ENCODE assay signal across 8 cellular contexts in the genomic region with DNA sequence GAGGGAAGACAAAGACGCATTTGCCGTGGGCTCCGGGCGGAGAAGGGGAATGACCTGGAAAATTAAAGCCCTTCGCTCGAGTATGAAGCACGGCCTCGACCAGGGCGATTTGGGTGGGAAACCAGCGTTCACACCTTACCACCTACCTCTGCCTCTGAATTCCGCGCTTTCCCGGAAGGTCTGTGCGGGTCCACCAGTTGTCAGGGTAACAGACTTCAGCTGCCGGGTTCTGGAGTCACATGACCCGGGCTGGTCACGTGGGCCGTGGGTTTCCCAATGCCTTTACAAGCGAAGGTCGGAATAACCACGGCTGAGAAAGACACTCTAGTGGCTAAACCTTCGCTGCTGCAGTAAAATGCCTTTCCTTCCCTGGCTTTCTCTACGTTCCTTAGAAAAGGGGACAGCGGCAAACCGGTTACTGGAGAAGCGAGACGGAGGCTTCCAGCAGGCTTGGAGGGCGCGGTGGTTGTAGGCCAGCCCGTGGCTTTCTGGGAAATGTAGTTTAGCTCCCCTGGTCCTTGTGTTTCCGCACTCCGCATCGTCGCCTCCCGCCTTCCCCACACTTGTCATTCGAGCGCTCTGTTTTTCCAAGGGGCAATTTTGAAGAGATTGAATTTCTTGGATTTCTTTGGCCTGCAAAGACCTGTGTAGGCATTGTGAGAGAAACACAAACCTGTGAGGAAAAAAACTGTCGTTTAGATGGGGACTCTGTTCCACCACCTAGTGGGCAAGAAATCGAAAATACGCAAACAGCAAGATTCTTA. TPM values are rescaled to one million over a fixed set of nuclear protein-coding genes. Genes with fewer than 3 reads are reported as not detected.
DNase-seq lines count a peak whose midpoint lies in the region; ATAC-seq and TF ChIP-seq lines count a peak whose summit lies in the region.

A gene with protein sequence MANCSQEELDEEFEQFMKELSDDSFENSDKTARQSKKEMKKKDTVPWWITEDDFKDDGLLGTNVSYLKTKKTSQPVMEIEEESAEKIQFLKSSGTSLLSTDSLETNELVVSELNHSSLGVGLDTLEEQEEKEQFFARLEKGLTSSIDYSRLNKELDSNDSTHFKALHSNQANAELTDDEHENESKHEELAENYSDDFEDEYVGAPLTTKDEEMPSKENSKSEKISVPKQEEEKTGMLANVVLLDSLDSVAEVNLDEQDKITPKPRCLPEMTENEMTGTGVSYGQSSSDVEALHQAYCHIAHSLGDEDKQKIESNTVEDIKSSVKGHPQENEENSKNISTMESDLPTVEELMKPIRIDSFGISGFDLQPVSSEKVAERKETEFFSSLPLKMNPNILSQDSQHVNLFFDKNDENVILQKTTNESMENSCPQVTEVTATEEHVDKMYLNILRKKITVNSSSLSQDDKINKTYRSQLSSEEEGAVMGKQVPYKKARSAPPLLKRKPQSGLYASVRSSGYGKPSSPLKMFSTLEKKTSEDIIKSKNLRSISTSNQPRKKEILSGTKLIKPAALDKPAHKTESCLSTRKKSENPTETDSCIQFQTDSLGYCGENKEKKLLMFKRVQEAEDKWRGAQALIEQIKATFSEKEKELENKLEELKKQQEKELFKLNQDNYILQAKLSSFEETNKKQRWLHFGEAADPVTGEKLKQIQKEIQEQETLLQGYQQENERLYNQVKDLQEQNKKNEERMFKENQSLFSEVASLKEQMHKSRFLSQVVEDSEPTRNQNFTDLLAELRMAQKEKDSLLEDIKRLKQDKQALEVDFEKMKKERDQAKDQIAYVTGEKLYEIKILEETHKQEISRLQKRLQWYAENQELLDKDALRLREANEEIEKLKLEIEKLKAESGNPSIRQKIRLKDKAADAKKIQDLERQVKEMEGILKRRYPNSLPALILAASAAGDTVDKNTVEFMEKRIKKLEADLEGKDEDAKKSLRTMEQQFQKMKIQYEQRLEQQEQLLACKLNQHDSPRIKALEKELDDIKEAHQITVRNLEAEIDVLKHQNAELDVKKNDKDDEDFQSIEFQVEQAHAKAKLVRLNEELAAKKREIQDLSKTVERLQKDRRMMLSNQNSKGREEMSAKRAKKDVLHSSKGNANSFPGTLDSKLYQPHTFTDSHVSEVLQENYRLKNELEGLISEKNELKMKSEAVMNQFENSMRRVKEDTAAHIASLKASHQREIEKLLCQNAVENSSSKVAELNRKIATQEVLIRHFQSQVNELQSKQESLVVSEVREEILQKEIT (N-terminal part only) (minus strand): TSS at position 210 of the 764 bp plus-strand sequence. CDS start 1,250 bp downstream, outside the sequence.

- peaks cover 10% of the 10 kb centered on the region for H3K27me3 Mint-ChIP-seq in activated CD4-positive, alpha-beta T cell treated with anti-CD3 and anti-CD28 coated beads, Interleukin-2, amount 10 ng/mL, durations not matched to agents 7 days and 5 days

- CTCF ChIA-PET in activated CD4-positive, alpha-beta T cell treated with anti-CD3 and anti-CD28 coated beads, Interleukin-2, amount 10 ng/mL, durations not matched to agents 7 days and 5 days (lab: Charles Lee) = interaction anchor here (0.7 to 1.8 kb wide), 11 partner anchors 9 to 1583 kb away, joined by 3 to 7 read pairs (median 4); partner anchors contain the start of genes CYB5R4 and DOP1A

- H3K27ac Mint-ChIP-seq in activated CD4-positive, alpha-beta T cell treated with anti-CD3 and anti-CD28 coated beads, Interleukin-2, amount 10 ng/mL, durations not matched to agents 7 days and 5 days = peak within 1 kb of the TSS; percentile 92

- peak within 1 kb of the TSS; percentile 57 to 82 (median 71); a peak in 21 of 22 replicates for H3K27ac ChIP-seq in BLaER1 treated with 17β-estradiol and CSF1 and Interleukin-3, amounts not matched to agents 10 nM and 100 nM
- H3K27ac ChIP-seq in liver (ENCODE audit: low read depth in 1 of 2, low read length in 2 of 2) = peak within 1 kb of the TSS; percentile 51 to 82

- H3K9ac ChIP-seq in BLaER1 treated with 17β-estradiol and CSF1 and Interleukin-3, amounts not matched to agents 10 nM and 100 nM = peak within 1 kb of the TSS; percentile 70 to 82 (median 78)
- peak within 1 kb of the TSS; percentile 19 to 87 for H3K9ac ChIP-seq in liver (ENCODE audit: low read depth in 1 of 2, low read length in 2 of 2)

- H4K20me1 ChIP-seq in BLaER1 treated with 17β-estradiol and CSF1 and Interleukin-3, amounts not matched to agents 10 nM and 100 nM = no peaks in the 10 kb centered on the region

- H3K4me1 Mint-ChIP-seq in activated CD4-positive, alpha-beta T cell treated with anti-CD3 and anti-CD28 coated beads, Interleukin-2, amount 10 ng/mL, durations not matched to agents 7 days and 5 days = peaks cover 22% of the 10 kb centered on the region

- H3K9me3 Mint-ChIP-seq in activated CD4-positive, alpha-beta T cell treated with anti-CD3 and anti-CD28 coated beads, Interleukin-2, amount 10 ng/mL, durations not matched to agents 7 days and 5 days = no peaks in the 10 kb centered on the region

- ATAC-seq in HG03460 (IDR thresholded peaks at IDR 0.05; ENCODE audit: unreplicated experiment) = peak; percentile 98

- under 1% methylated on average over 40 of the region's 40 CpGs for WGBS in liver

- H3K27me3 ChIP-seq in BLaER1 treated with 17β-estradiol and CSF1 and Interleukin-3, amounts not matched to agents 10 nM and 100 nM = no peaks in the 10 kb centered on the region
- no peaks in the 10 kb centered on the region for H3K27me3 ChIP-seq in liver (ENCODE audit: control insufficient read depth in 4 of 4, insufficient read depth in 4 of 4, low read length in 3 of 4)

- POLR2A ChIA-PET in activated CD4-positive, alpha-beta T cell treated with anti-CD3 and anti-CD28 coated beads, Interleukin-2, amount 10 ng/mL, durations not matched to agents 7 days and 5 days (lab: Charles Lee) = no interaction called here

- H3K4me3 ChIP-seq in BLaER1 treated with 17β-estradiol and CSF1 and Interleukin-3, amounts not matched to agents 10 nM and 100 nM = peak within 1 kb of the TSS; percentile 68 to 80 (median 76)
- H3K4me3 ChIP-seq in liver (ENCODE audit: low read depth in 1 of 3, low read length in 3 of 3) = peak within 1 kb of the TSS; percentile 69 to 99 (median 98)

- peak within 1 kb of the TSS; percentile 70 to 91 (median 81) for H3K4me2 ChIP-seq in BLaER1 treated with 17β-estradiol and CSF1 and Interleukin-3, amounts not matched to agents 10 nM and 100 nM

- H3K4me1 ChIP-seq in BLaER1 treated with 17β-estradiol and CSF1 and Interleukin-3, amounts not matched to agents 10 nM and 100 nM = peaks cover 0 to 14% (median 5%) of the 10 kb centered on the region in 10 experiments; a peak in 7 of 20 replicates
- H3K4me1 ChIP-seq in liver (ENCODE audit: control insufficient read depth in 4 of 4, insufficient read depth in 4 of 4, low read length in 3 of 4) = peaks cover 0 to 17% (median 8%) of the 10 kb centered on the region in 4 donors

- TF ChIP-seq RAD21 in liver (IDR thresholded peaks at IDR 0.05) = peak; percentile 65 to 70

- H3K36me3 Mint-ChIP-seq in activated CD4-positive, alpha-beta T cell treated with anti-CD3 and anti-CD28 coated beads, Interleukin-2, amount 10 ng/mL, durations not matched to agents 7 days and 5 days (ENCODE audit: low read depth) = peaks cover 4% of the 10 kb centered on the region

- TF ChIP-seq CTCF in liver (IDR thresholded peaks at IDR 0.05; ENCODE audit: low read depth, low read length, missing input control) = peak; percentile 47

- no peaks in the 10 kb centered on the region for H3K36me3 ChIP-seq in BLaER1 treated with 17β-estradiol and CSF1 and Interleukin-3, amounts not matched to agents 10 nM and 100 nM
- no peaks in the 10 kb centered on the region for H3K36me3 ChIP-seq in liver (ENCODE audit: control insufficient read depth in 4 of 4, insufficient read depth in 3 of 4, low read depth in 1 of 4, low read length in 3 of 4)

- DNase-seq in GM19240 (ENCODE audit: insufficient read length, low spot score) = peak; percentile 51
- DNase-seq in NCI-H524 treated with DMSO at 0.1 percent for 48 hours (lab: John Stamatoyannopoulos, UW) = peak; percentile 78
- peak; percentile 93 for DNase-seq in activated CD4-positive, alpha-beta T cell treated with anti-CD3 and anti-CD28 coated beads, Interleukin-2, amount 10 ng/mL, durations not matched to agents 7 days and 5 days
- peak; percentile 89 for DNase-seq in dermis blood vessel endothelial cell
- DNase-seq in stimulated activated CD4-positive, alpha-beta T cell treated with anti-CD3 and anti-CD28 coated beads, Interleukin-4, amount 100 ng/mL, for 24 hours = peak; percentile 91

- H3K9me3 ChIP-seq in BLaER1 treated with 17β-estradiol and CSF1 and Interleukin-3, amounts not matched to agents 10 nM and 100 nM (replicated peaks in 1 of 11) = no peaks in the 10 kb centered on the region
- H3K9me3 ChIP-seq in liver (ENCODE audit: control insufficient read depth in 4 of 4, low read length in 3 of 4) = no peaks in the 10 kb centered on the region

- peak within 1 kb of the TSS; percentile 97 for H3K4me3 Mint-ChIP-seq in activated CD4-positive, alpha-beta T cell treated with anti-CD3 and anti-CD28 coated beads, Interleukin-2, amount 10 ng/mL, durations not matched to agents 7 days and 5 days

TF ChIP-seq in liver, 16 proteins besides CTCF, POLR2A, EP300 and RAD21 (continues in another document):
- TF ChIP-seq ATF3 (IDR thresholded peaks at IDR 0.05) = no peak
- TF ChIP-seq FOXA1 (IDR thresholded peaks at IDR 0.05) = no peak
- peak in 1 of 2 donors; percentile 17 for TF ChIP-seq EGR1 (IDR thresholded peaks at IDR 0.05; ENCODE audit: low read depth in 2 of 2)
- TF ChIP-seq NR2F2 (IDR thresholded peaks at IDR 0.05) = no peak
- TF ChIP-seq HNF4A (conservative IDR thresholded peaks at IDR 0.05) = peak; percentile 27 to 32
- peak; percentile 56 for TF ChIP-seq YY1 (IDR thresholded peaks at IDR 0.05)
- TF ChIP-seq GABPA (IDR thresholded peaks at IDR 0.05 in 1 of 2, conservative IDR thresholded peaks at IDR 0.05 in 1 of 2) = peak in 1 of 2 donors; percentile 58
- no peak for TF ChIP-seq RXRA (IDR thresholded peaks at IDR 0.05)
- TF ChIP-seq TAF1 (conservative IDR thresholded peaks at IDR 0.05) = no peak
- TF ChIP-seq SP1 (IDR thresholded peaks at IDR 0.05) = no peak

RNA-seq across cellular contexts. Expression of the gene that starts here (rescaled TPM):
- 10 to 100 TPM; 10.6 to 11.5 TPM for total RNA-seq in activated CD4-positive, alpha-beta T cell treated with anti-CD3 and anti-CD28 coated beads, Interleukin-2, amount 10 ng/mL, durations not matched to agents 7 days and 5 days
- total RNA-seq in dermis blood vessel endothelial cell (10.0 and 14.0 TPM in 2 replicates), liver (1 to 10 TPM; 3.1 to 4.4 TPM)
- 1 to 10 TPM in 1 of 2 donors, under 1 TPM in 1; 0.87 to 2.1 TPM for polyA plus RNA-seq in liver

Comparison
In these comparisons a context has a peak if more than half of its experiments do, and no peak if none do; other contexts are left out.
1. Peak in every context shown above with its lines: DNase-seq, ATAC-seq, H3K4me3 ChIP-seq and H3K27ac ChIP-seq.